Comparison of ENCODE assay signal across 1 cellular context in the genomic region with DNA sequence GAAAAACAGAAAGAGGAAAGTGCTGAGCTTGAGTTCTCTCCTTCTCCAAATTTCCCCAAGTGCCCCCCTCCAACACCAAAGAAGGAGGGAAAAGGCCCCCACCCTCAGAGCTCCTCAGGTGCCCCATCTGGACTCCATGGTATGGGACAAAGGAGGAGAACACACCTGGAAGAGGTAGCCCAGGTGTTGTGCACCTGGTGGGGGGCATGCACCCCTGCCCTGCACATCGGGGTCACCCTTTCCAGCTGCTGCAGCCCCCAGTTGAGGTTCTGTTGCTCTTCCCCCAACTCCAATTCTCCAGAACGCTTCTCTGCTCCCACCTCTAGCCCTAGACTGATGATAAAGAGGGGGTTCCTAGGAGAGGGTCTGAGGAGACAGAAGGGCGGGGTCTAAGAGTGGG.
TF ChIP-seq lines count a peak whose summit lies in the region.

No MANE protein-coding gene starts in this region.

TF ChIP-seq in WTC11, 78 proteins besides CTCF, POLR2A, EP300 and RAD21 (continued from another document):
- TF ChIP-seq, protein P1, sequence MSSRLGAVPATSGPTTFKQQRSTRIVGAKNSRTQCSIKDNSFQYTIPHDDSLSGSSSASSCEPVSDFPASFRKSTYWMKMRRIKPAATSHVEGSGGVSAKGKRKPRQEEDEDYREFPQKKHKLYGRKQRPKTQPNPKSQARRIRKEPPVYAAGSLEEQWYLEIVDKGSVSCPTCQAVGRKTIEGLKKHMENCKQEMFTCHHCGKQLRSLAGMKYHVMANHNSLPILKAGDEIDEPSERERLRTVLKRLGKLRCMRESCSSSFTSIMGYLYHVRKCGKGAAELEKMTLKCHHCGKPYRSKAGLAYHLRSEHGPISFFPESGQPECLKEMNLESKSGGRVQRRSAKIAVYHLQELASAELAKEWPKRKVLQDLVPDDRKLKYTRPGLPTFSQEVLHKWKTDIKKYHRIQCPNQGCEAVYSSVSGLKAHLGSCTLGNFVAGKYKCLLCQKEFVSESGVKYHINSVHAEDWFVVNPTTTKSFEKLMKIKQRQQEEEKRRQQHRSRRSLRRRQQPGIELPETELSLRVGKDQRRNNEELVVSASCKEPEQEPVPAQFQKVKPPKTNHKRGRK (CRISPR knock-in tag; IDR thresholded peaks at IDR 0.05; ENCODE audit: borderline replicate concordance), result no peak
- no peak for TF ChIP-seq FOXP1 (CRISPR knock-in tag; IDR thresholded peaks at IDR 0.05; ENCODE audit: borderline replicate concordance)
- TF ChIP-seq, protein P2, sequence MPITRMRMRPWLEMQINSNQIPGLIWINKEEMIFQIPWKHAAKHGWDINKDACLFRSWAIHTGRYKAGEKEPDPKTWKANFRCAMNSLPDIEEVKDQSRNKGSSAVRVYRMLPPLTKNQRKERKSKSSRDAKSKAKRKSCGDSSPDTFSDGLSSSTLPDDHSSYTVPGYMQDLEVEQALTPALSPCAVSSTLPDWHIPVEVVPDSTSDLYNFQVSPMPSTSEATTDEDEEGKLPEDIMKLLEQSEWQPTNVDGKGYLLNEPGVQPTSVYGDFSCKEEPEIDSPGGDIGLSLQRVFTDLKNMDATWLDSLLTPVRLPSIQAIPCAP (CRISPR knock-in tag; IDR thresholded peaks at IDR 0.05), result no peak
- TF ChIP-seq JUN (CRISPR knock-in tag; IDR thresholded peaks at IDR 0.05), result no peak
- no peak for TF ChIP-seq ELF4 (CRISPR knock-in tag; IDR thresholded peaks at IDR 0.05; ENCODE audit: low read depth)
- no peak for TF ChIP-seq NFE2L1 (CRISPR knock-in tag; IDR thresholded peaks at IDR 0.05)
